Comparison of ENCODE assay signal across 16 cellular contexts in the genomic region with DNA sequence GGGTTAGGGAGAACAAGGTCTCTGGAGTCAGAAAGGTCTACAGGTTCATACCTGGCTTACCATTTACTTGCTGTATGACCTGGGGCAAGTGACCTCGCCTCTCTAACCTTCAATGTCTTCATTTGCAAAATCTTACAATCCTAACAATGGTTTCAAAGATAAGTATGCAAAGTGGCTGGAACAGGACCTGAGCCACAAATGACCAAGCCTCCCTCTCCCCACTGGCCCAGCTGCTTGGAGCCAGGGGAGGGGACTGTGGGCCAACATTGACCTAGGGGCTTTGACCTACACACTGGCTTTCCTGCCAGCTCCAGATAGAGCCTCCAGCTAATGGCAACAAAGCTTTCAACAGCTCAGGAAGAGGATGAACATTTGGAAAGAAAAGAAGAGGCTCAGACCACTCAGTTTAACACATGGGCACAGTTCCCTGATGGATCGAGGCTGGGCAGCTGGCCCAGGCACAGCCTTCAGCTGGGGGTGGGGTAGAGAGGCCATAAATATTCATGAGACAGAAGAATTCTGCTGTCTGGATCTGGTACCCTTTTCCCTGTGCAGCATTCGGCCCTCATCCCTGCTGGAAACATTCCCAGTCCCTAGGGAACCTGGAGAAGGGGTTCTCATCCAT. TPM values are rescaled to one million over a fixed set of nuclear protein-coding genes. Genes with fewer than 3 reads are reported as not detected.
A peak's percentile ranks its signal among the peaks of the same experiment; 100 is the strongest.
DNase-seq lines count a peak whose midpoint lies in the region; ATAC-seq and TF ChIP-seq lines count a peak whose summit lies in the region.
"Had no signal": no experiment of that assay in that cellular context is flagged by ENCODE, and none has a peak within 500 bp of the region (broad histone marks: within the 10 kb centered on the region; RNA-seq: fewer than 3 reads in every experiment).

No MANE protein-coding gene starts in this region.

- no peaks in the 10 kb centered on the region for H3K36me3 ChIP-seq in trophoblast cell (ENCODE audit: control insufficient read depth in 1 of 2, insufficient read depth in 2 of 2, low read length in 2 of 2)
- H3K36me3 ChIP-seq: ovary, SJSA1, vagina had no signal

- H3K79me1 ChIP-seq in trophoblast cell (ENCODE audit: low read length): no peaks in the 10 kb centered on the region

- no peak overlapping the region for H3K14ac ChIP-seq in trophoblast cell (ENCODE audit: low read length)

- no peak for TF ChIP-seq CTCF in astrocyte of the cerebellum (IDR thresholded peaks at IDR 0.05; ENCODE audit: low read depth, low read length, missing control alignments)

- H3K18ac ChIP-seq in trophoblast cell (ENCODE audit: low read length): no peak overlapping the region

- H2BK5ac ChIP-seq in trophoblast cell (ENCODE audit: low read depth, low read length, poor library complexity): no peak overlapping the region

- whole genome bisulfite sequencing in trophoblast cell (ENCODE audit: extremely low coverage, insufficient coverage, insufficient read length): no CpG with 5 or more reads among the region's 3 CpGs

- no peak overlapping the region for H3K4ac ChIP-seq in trophoblast cell (ENCODE audit: low read depth, low read length)

- in situ Hi-C loops in astrocyte of the cerebellum (cut with HindIII; ENCODE audit: low sequenced_read_pairs): no loop called here

- peaks cover 5 to 8% of the 10 kb centered on the region in 2 experiments for H3K4me1 ChIP-seq in trophoblast cell (ENCODE audit: control insufficient read depth in 1 of 2, insufficient read depth in 2 of 2, low read length in 2 of 2)

- peaks cover 1% of the 10 kb centered on the region for H3K9me3 ChIP-seq in trophoblast cell (ENCODE audit: insufficient read depth, low read depth, low read length)
- H3K9me3 ChIP-seq: ovary, SJSA1, vagina had no signal

- H2AFZ ChIP-seq in trophoblast cell (ENCODE audit: insufficient read depth, low read length, poor library complexity): no peak overlapping the region

- no peak for ATAC-seq in GM19467 (IDR thresholded peaks at IDR 0.05; ENCODE audit: unreplicated experiment)
- ATAC-seq: left colon had no signal

- H2AK5ac ChIP-seq in trophoblast cell (ENCODE audit: low read length): no peak overlapping the region

- H3K27me3 ChIP-seq in trophoblast cell (ENCODE audit: insufficient read depth, low read length): no peaks in the 10 kb centered on the region
- H3K27me3 ChIP-seq: ovary, SJSA1, vagina had no signal

- H3K4me2 ChIP-seq in trophoblast cell (ENCODE audit: low read length): no peak overlapping the region

- no peak overlapping the region for H4K91ac ChIP-seq in trophoblast cell (ENCODE audit: low read depth, low read length)

- H3K79me2 ChIP-seq in trophoblast cell (ENCODE audit: control insufficient read depth, insufficient read depth, low read length, poor library complexity): no peaks in the 10 kb centered on the region

- no peak overlapping the region for H3K4me3 ChIP-seq in astrocyte of the cerebellum (ENCODE audit: low read depth, low read length)
- H3K4me3 ChIP-seq in trophoblast cell (ENCODE audit: low read depth, low read length): no peak overlapping the region
- H3K4me3 ChIP-seq: ovary, SJSA1, vagina had no signal

- peak overlapping the region; percentile 20 for H4K8ac ChIP-seq in trophoblast cell (ENCODE audit: low read depth, low read length)

- H3K27ac ChIP-seq in trophoblast cell (ENCODE audit: low read depth, low read length): no peak overlapping the region
- H3K27ac ChIP-seq: ovary, SJSA1, vagina had no signal

- no peak overlapping the region for H4K12ac ChIP-seq in trophoblast cell (ENCODE audit: low read depth, low read length)

- no peak overlapping the region for H3K23ac ChIP-seq in trophoblast cell (ENCODE audit: low read length)

- no peak overlapping the region for H2BK120ac ChIP-seq in trophoblast cell (ENCODE audit: insufficient read depth, low read length, poor library complexity)

- no peak overlapping the region for H2BK12ac ChIP-seq in trophoblast cell (ENCODE audit: low read length)

- peak; percentile 31 for DNase-seq in EH (ENCODE audit: low read depth)
- DNase-seq in astrocyte of the cerebellum (ENCODE audit: low read depth): peak; percentile 18
- peak; percentile 62 to 80 for DNase-seq in hippocampal formation (lab: John Stamatoyannopoulos, UW)
- no peak for DNase-seq in trophoblast cell
- DNase-seq in mucosa of gallbladder (ENCODE audit: low spot score): no peak
- DNase-seq in activated naive CD4-positive, alpha-beta T cell treated with Interleukin-2 at 50 U/mL for 16 hours: no peak
- DNase-seq in cerebellar nuclear complex (lab: John Stamatoyannopoulos, UW): no peak
- DNase-seq: DMS79, KG1, left colon, NCI-H1694 treated with DMSO at 0.1 percent for 48 hours had no signal

- no peak overlapping the region for H3K9ac ChIP-seq in trophoblast cell (ENCODE audit: low read length)

RNA-seq across cellular contexts. Expression of a gene that starts 12.9 kb away (rescaled TPM):
- 0.08 and 0.11 TPM in 2 replicates for polyA plus RNA-seq in trophoblast cell (2013)
- 9.8 TPM for total RNA-seq in mucosa of gallbladder
- total RNA-seq: glomerular endothelial cell had no signal

Comparison
In these comparisons a context has a peak if more than half of its experiments do, and no peak if none do; other contexts are left out.
1. DNase-seq: peak in EH (single experiment), astrocyte of the cerebellum (single experiment) and hippocampal formation (2 of 2); none in trophoblast cell (0 of 2), mucosa of gallbladder (single experiment), activated naive CD4-positive, alpha-beta T cell treated with Interleukin-2 at 50 U/mL for 16 hours (single experiment) and cerebellar nuclear complex (0 of 2).